In genomic region chrX:2610246-2611170, GRCh38 we compare ENCODE assay signal across 8 cellular contexts.
A peak's percentile ranks its signal among the peaks of the same experiment; 100 is the strongest.
DNase-seq lines count a peak whose midpoint lies in the region; ATAC-seq and TF ChIP-seq lines count a peak whose summit lies in the region.

No MANE protein-coding gene starts in this region.

- TF ChIP-seq CTCF in chondrocyte (IDR thresholded peaks at IDR 0.05) (peak; percentile 17), GM10248 (IDR thresholded peaks at IDR 0.05; ENCODE audit: control extremely low read depth, extremely low read depth, low read depth, missing control alignments) (no peak)

- POLR2A ChIA-PET in GM10248 (lab: Yijun Ruan, JAX) = no interaction called here

- peak overlapping the region; percentile 74 for H3K4me3 ChIP-seq in Jurkat, Clone E6-1 (ENCODE audit: low read length)

- ATAC-seq in naive B cell (ENCODE audit: low read depth in 2 of 2) = no peak

- DNase-seq in AG20443 (ENCODE audit: low spot score) (peak; percentile 12), chondrocyte (ENCODE audit: low spot score) (no peak), naive B cell (no peak), retina (no peak), NCI-H69 (lab: John Stamatoyannopoulos, UW) (no peak), HuH-7 (ENCODE audit: low spot score) (no peak), GM10248 (ENCODE audit: extremely low spot score) (no peak)
- no peak for DNase-seq in Jurkat, Clone E6-1 (ENCODE audit: low read depth, low spot score)

- H3K9me3 Mint-ChIP-seq in chondrocyte (ENCODE audit: low read depth) = no peaks in the 10 kb centered on the region
- H3K9me3 Mint-ChIP-seq in naive B cell = peaks cover 0 to 3% (median 0%) of the 10 kb centered on the region in 7 donors

- H3K4me3 Mint-ChIP-seq in chondrocyte (ENCODE audit: unreplicated experiment) = peak overlapping the region; percentile 85
- peak overlapping the region; percentile 79 to 98 (median 91) for H3K4me3 Mint-ChIP-seq in naive B cell

- H3K27ac Mint-ChIP-seq in chondrocyte (ENCODE audit: unreplicated experiment) (peak overlapping the region; percentile 83), naive B cell (peak overlapping the region in 5 of 6 donors; percentile 16 to 87 (median 60))

- CTCF ChIA-PET in GM10248 (lab: Yijun Ruan, JAX) = no interaction called here

- no peaks in the 10 kb centered on the region for H3K27me3 Mint-ChIP-seq in chondrocyte (ENCODE audit: low read depth)
- no peaks in the 10 kb centered on the region for H3K27me3 Mint-ChIP-seq in naive B cell

- peaks cover 25% of the 10 kb centered on the region for H3K4me1 Mint-ChIP-seq in chondrocyte (ENCODE audit: low read depth)
- H3K4me1 Mint-ChIP-seq in naive B cell = peaks cover 29 to 55% (median 51%) of the 10 kb centered on the region in 3 donors

- H3K36me3 Mint-ChIP-seq in chondrocyte (ENCODE audit: low read depth) (peaks cover 6% of the 10 kb centered on the region), naive B cell (peaks cover 9 to 21% of the 10 kb centered on the region in 2 donors)
